ENCODE assay signal across 11 cellular contexts in the genomic region with DNA sequence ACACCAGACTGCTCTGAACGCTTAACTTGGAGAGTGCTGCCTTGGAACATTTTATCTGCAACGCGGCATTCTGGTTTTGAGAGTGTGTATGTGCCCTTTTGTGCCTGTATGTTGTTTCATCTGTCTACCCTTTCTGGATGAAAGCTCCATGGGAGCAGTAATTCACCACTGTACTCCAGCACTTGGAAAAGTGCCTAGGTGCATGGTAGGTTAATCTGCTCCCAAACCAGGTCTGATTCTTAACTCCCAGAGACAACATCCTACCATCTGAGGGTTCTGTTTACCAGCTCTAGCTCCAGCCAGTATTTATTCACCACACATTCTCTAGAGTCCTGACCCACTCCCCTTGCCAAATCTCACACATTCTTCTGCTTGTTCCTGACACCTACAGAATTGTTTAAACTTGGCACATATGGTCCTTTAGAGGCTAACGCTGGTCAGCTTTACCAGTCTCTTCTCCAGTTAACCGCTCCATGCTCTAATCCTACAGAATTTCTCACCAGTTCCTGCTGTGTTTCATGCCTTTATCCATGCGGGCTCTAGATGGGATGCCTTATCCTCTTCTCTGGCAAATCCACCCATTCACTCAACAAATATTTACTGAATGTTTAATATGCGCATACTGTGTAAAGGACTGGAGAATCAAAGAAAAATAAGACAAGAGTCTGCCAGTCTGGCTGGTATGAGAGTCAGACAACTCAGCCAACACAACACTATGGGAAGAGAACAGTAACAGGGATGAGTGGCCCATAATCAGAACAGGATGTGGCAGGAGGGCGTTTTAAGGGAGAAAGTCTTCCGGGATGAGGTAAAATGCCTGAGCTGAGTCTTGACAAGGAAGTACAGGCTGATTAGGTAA. TPM values are rescaled to one million over a fixed set of nuclear protein-coding genes. Genes with fewer than 3 reads are reported as not detected.
DNase-seq lines count a peak whose midpoint lies in the region; FAIRE-seq and TF ChIP-seq lines count a peak whose summit lies in the region.
"Had no signal": no experiment of that assay in that cellular context is flagged by ENCODE, and none has a peak within 500 bp of the region (broad histone marks: within the 10 kb centered on the region; RNA-seq: fewer than 3 reads in every experiment).

No MANE protein-coding gene starts in this region.

- H3K79me2 ChIP-seq in OCI-LY7 (ENCODE audit: insufficient read depth, low read depth, low read length), result peaks cover 76% of the 10 kb centered on the region

- no peak overlapping the region for H3K4me3 ChIP-seq in fibroblast of pulmonary artery (replicated peaks; ENCODE audit: low read depth, low read length)
- no peak overlapping the region for H3K4me3 ChIP-seq in retinal pigment epithelial cell (ENCODE audit: low read length)
- H3K4me3 ChIP-seq in OCI-LY7 (ENCODE audit: low read depth, low read length, poor library complexity, severe bottlenecking), result no peak overlapping the region
- H3K4me3 ChIP-seq: gastroesophageal sphincter, psoas muscle, thoracic aorta had no signal

- no TSS peak for BruUV-seq in OCI-LY7 (replicated peaks; lab: Mats Ljungman, UMichigan)

- peaks cover 13% of the 10 kb centered on the region; the same call in 1 of the 2 replicates for H4K20me1 ChIP-seq in OCI-LY7 (ENCODE audit: insufficient read depth, low read length)

- TF ChIP-seq CTCF in fibroblast of pulmonary artery (IDR thresholded peaks at IDR 0.05; ENCODE audit: low read length, missing control alignments) (no peak), retinal pigment epithelial cell (conservative IDR thresholded peaks at IDR 0.05; ENCODE audit: low read depth, low read length) (no peak), OCI-LY7 (conservative IDR thresholded peaks at IDR 0.05; ENCODE audit: low read length) (no peak)

- H3K27ac ChIP-seq in OCI-LY7 (ENCODE audit: low read depth, low read length, poor library complexity, severe bottlenecking), result no peak overlapping the region
- H3K27ac ChIP-seq: psoas muscle, thoracic aorta had no signal

- POLR2A ChIA-PET in OCI-LY7 (lab: Charles Lee), result interaction anchor here (0.6 kb wide), 1 partner anchor 759 kb away, joined by 4 read pairs; no protein-coding TSS in a partner anchor

- H3K36me3 ChIP-seq in OCI-LY7 (ENCODE audit: insufficient read depth, low read length), result peaks cover 86% of the 10 kb centered on the region

- CTCF ChIA-PET in OCI-LY7 (lab: Charles Lee; ENCODE audit: unreplicated experiment), result no interaction called here

- H3K9me3 ChIP-seq in OCI-LY7 (ENCODE audit: low read length), result no peaks in the 10 kb centered on the region
- H3K9me3 ChIP-seq: gastroesophageal sphincter, psoas muscle, thoracic aorta had no signal

- H3K4me1 ChIP-seq in OCI-LY7 (ENCODE audit: insufficient read depth, low read length, poor library complexity, severe bottlenecking), result peaks cover 7% of the 10 kb centered on the region

- no peak overlapping the region for H2AFZ ChIP-seq in OCI-LY7 (ENCODE audit: low read length)

- H3K4me2 ChIP-seq in OCI-LY7 (ENCODE audit: low read length), result no peak overlapping the region

- DNase-seq in ELF-1 (ENCODE audit: low read depth, low spot score) (peak; percentile 25), RCC 7860 (ENCODE audit: low spot score) (peak; percentile 54), fibroblast of pulmonary artery (ENCODE audit: low read depth) (peak; percentile 62), retinal pigment epithelial cell (ENCODE audit: low read depth) (peak; percentile 19), OCI-LY7 (ENCODE audit: low spot score) (no peak), HuH-7 (ENCODE audit: low spot score) (no peak), COLO668 (lab: John Stamatoyannopoulos, UW; ENCODE audit: unreplicated experiment) (no peak)
- DNase-seq: NCI-H526 treated with DMSO at 0.1 percent for 48 hours, psoas muscle had no signal

- intact Hi-C loops in OCI-LY7 (cut with micrococcal nuclease; ENCODE audit: unreplicated experiment), result no loop called here

- H3K9me2 ChIP-seq in OCI-LY7 (ENCODE audit: insufficient read depth, low read length), result no peaks in the 10 kb centered on the region

- FAIRE-seq in RCC 7860 (lab: Jason Lieb, UNC), result peak; percentile 2

RNA-seq across cellular contexts. Expression of gene MTPN, which starts 46.4 kb away (rescaled TPM):
- 83.9 and 91.3 TPM in 2 replicates for total RNA-seq in OCI-LY7 (2014; rRNA removed; shearing (Covaris generic))
- total RNA-seq in OCI-LY7 (2022), result 281 and 346 TPM in 2 replicates

Comparison
In these comparisons a context has a peak if more than half of its experiments do, and no peak if none do; other contexts are left out.
1. DNase-seq: peak in ELF-1 (single experiment), RCC 7860 (single experiment), fibroblast of pulmonary artery (single experiment) and retinal pigment epithelial cell (single experiment); none in OCI-LY7 (single experiment), HuH-7 (single experiment) and COLO668 (single experiment).